In genomic region chr12:78918221-78918620, GRCh38 we compare ENCODE assay signal across 1 cellular context.
TF ChIP-seq lines count a peak whose summit lies in the region.

No MANE protein-coding gene starts in this region.

TF ChIP-seq in GM23338, 12 proteins besides CTCF, POLR2A, EP300 and RAD21 (continued from another document):
- TF ChIP-seq ZNF462 (CRISPR knock-in tag; IDR thresholded peaks at IDR 0.05) (no peak), NANOG (IDR thresholded peaks at IDR 0.05; ENCODE audit: borderline replicate concordance) (no peak), EZH2 (IDR thresholded peaks at IDR 0.05; ENCODE audit: low read depth, unreplicated experiment) (no peak), STAT1 (IDR thresholded peaks at IDR 0.05; ENCODE audit: unreplicated experiment) (no peak), EZH2phosphoT487 (IDR thresholded peaks at IDR 0.05; ENCODE audit: unreplicated experiment) (no peak), CREB1 (CRISPR knock-in tag; IDR thresholded peaks at IDR 0.05; ENCODE audit: low read depth) (no peak), ZNF331 (CRISPR knock-in tag; IDR thresholded peaks at IDR 0.05; ENCODE audit: low read depth) (no peak)
